1 cellular context compared by ENCODE assay signal in the genomic region with DNA sequence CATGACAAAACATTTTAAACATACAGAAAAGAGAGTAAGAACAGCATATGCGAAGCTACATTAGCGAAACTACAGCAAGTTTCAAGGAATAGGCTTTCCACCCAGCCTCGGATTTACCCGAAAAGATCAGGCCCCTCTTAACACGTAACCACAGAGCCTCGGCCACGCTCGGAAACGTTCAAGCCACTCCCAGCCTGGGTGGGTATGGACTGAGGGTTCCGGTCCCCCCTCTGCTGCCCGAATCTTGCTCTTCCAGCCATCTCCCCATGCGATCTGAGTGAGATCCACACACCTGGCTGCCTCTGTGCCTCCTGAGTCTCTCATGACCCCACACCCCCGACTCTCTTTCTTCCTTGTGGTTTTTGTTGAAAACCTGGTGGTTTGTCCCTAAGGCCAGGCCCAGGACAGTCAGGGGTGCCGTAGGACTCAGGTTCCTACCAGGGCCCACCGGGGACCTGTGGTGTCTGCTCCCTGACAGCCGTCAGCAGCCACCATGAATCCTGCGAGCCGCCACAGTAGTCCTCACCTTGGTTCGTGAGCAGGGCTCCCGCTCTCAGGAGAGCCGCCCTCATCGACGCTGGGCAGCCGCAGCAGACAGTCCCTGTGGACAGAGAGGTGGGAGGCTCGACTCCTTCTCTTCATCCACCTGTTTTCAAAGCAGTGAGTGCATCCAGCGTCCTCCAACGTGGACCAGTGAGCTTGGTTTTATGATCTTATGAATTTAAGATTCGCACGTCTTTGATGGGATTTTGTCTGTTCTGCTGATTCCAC.
TF ChIP-seq lines count a peak whose summit lies in the region.

No MANE protein-coding gene starts in this region.

TF ChIP-seq in H1, 55 proteins besides CTCF, POLR2A, EP300 and RAD21:
- TF ChIP-seq SP2 (IDR thresholded peaks at IDR 0.05; ENCODE audit: low read length) (no peak), NANOG (IDR thresholded peaks at IDR 0.05; ENCODE audit: insufficient read depth, low read depth, low read length, poor library complexity, severe bottlenecking) (no peak), SP1 (IDR thresholded peaks at IDR 0.05; ENCODE audit: low read depth, low read length) (no peak), BACH1 (IDR thresholded peaks at IDR 0.05; ENCODE audit: low read length) (no peak), SIRT6 (IDR thresholded peaks at IDR 0.05; ENCODE audit: low read length) (no peak), KDM1A (IDR thresholded peaks at IDR 0.05; ENCODE audit: borderline replicate concordance, low read length) (no peak), POU5F1 (IDR thresholded peaks at IDR 0.05; ENCODE audit: low read depth, low read length) (no peak), CTBP2 (IDR thresholded peaks at IDR 0.05; ENCODE audit: borderline replicate concordance, insufficient read depth, insufficient read length, low read length) (no peak), TAF1 (IDR thresholded peaks at IDR 0.05; ENCODE audit: low read depth, low read length) (no peak), BCL11A (IDR thresholded peaks at IDR 0.05; ENCODE audit: low read depth in 2 of 2, low read length in 2 of 2) (no peak), GTF2F1 (IDR thresholded peaks at IDR 0.05; ENCODE audit: borderline replicate concordance, low read depth, low read length) (no peak), SP4 (IDR thresholded peaks at IDR 0.05; ENCODE audit: low read length) (no peak), MAFK (IDR thresholded peaks at IDR 0.05; ENCODE audit: low read depth, low read length) (no peak), JUND (IDR thresholded peaks at IDR 0.05; ENCODE audit: low read length) (no peak), NRF1 (IDR thresholded peaks at IDR 0.05; ENCODE audit: low read depth, low read length) (no peak), CREB1 (IDR thresholded peaks at IDR 0.05) (no peak), KDM4A (IDR thresholded peaks at IDR 0.05; ENCODE audit: low read depth, low read length, severe bottlenecking) (no peak)
- TF ChIP-seq, protein P1, sequence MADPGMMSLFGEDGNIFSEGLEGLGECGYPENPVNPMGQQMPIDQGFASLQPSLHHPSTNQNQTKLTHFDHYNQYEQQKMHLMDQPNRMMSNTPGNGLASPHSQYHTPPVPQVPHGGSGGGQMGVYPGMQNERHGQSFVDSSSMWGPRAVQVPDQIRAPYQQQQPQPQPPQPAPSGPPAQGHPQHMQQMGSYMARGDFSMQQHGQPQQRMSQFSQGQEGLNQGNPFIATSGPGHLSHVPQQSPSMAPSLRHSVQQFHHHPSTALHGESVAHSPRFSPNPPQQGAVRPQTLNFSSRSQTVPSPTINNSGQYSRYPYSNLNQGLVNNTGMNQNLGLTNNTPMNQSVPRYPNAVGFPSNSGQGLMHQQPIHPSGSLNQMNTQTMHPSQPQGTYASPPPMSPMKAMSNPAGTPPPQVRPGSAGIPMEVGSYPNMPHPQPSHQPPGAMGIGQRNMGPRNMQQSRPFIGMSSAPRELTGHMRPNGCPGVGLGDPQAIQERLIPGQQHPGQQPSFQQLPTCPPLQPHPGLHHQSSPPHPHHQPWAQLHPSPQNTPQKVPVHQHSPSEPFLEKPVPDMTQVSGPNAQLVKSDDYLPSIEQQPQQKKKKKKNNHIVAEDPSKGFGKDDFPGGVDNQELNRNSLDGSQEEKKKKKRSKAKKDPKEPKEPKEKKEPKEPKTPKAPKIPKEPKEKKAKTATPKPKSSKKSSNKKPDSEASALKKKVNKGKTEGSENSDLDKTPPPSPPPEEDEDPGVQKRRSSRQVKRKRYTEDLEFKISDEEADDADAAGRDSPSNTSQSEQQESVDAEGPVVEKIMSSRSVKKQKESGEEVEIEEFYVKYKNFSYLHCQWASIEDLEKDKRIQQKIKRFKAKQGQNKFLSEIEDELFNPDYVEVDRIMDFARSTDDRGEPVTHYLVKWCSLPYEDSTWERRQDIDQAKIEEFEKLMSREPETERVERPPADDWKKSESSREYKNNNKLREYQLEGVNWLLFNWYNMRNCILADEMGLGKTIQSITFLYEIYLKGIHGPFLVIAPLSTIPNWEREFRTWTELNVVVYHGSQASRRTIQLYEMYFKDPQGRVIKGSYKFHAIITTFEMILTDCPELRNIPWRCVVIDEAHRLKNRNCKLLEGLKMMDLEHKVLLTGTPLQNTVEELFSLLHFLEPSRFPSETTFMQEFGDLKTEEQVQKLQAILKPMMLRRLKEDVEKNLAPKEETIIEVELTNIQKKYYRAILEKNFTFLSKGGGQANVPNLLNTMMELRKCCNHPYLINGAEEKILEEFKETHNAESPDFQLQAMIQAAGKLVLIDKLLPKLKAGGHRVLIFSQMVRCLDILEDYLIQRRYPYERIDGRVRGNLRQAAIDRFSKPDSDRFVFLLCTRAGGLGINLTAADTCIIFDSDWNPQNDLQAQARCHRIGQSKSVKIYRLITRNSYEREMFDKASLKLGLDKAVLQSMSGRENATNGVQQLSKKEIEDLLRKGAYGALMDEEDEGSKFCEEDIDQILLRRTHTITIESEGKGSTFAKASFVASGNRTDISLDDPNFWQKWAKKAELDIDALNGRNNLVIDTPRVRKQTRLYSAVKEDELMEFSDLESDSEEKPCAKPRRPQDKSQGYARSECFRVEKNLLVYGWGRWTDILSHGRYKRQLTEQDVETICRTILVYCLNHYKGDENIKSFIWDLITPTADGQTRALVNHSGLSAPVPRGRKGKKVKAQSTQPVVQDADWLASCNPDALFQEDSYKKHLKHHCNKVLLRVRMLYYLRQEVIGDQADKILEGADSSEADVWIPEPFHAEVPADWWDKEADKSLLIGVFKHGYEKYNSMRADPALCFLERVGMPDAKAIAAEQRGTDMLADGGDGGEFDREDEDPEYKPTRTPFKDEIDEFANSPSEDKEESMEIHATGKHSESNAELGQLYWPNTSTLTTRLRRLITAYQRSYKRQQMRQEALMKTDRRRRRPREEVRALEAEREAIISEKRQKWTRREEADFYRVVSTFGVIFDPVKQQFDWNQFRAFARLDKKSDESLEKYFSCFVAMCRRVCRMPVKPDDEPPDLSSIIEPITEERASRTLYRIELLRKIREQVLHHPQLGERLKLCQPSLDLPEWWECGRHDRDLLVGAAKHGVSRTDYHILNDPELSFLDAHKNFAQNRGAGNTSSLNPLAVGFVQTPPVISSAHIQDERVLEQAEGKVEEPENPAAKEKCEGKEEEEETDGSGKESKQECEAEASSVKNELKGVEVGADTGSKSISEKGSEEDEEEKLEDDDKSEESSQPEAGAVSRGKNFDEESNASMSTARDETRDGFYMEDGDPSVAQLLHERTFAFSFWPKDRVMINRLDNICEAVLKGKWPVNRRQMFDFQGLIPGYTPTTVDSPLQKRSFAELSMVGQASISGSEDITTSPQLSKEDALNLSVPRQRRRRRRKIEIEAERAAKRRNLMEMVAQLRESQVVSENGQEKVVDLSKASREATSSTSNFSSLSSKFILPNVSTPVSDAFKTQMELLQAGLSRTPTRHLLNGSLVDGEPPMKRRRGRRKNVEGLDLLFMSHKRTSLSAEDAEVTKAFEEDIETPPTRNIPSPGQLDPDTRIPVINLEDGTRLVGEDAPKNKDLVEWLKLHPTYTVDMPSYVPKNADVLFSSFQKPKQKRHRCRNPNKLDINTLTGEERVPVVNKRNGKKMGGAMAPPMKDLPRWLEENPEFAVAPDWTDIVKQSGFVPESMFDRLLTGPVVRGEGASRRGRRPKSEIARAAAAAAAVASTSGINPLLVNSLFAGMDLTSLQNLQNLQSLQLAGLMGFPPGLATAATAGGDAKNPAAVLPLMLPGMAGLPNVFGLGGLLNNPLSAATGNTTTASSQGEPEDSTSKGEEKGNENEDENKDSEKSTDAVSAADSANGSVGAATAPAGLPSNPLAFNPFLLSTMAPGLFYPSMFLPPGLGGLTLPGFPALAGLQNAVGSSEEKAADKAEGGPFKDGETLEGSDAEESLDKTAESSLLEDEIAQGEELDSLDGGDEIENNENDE (IDR thresholded peaks at IDR 0.05; ENCODE audit: insufficient replicate concordance, low read length) = no peak
- TF ChIP-seq, protein P2, sequence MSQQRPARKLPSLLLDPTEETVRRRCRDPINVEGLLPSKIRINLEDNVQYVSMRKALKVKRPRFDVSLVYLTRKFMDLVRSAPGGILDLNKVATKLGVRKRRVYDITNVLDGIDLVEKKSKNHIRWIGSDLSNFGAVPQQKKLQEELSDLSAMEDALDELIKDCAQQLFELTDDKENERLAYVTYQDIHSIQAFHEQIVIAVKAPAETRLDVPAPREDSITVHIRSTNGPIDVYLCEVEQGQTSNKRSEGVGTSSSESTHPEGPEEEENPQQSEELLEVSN (IDR thresholded peaks at IDR 0.05) = no peak
